25 cellular contexts compared by ENCODE assay signal in the genomic region with DNA sequence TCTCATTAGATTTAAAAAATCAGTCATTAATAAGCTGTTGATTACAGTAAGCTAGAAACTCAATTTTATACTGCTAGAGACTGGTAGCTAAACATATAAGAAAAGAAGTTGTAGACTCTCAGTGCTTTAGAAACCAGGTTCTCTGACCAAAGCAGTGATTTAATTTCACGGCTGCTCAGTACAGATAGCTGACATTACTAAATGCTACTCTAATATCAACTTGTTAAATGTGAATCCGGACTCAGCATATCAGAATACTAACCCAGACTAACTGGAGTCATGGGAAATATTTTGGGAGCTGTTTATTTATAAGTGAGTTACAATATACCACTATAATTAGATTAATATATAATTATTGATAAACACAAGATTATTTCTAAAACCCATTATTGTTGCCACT.
DNase-seq lines count a peak whose midpoint lies in the region; ATAC-seq and TF ChIP-seq lines count a peak whose summit lies in the region.
"Had no signal": no experiment of that assay in that cellular context is flagged by ENCODE, and none has a peak within 500 bp of the region (broad histone marks: within the 10 kb centered on the region; RNA-seq: fewer than 3 reads in every experiment).

No MANE protein-coding gene starts in this region.

- peaks cover 3% of the 10 kb centered on the region for H3K79me1 ChIP-seq in mesenchymal stem cell (replicated peaks; ENCODE audit: low read length, poor library complexity, severe bottlenecking)

- no peaks in the 10 kb centered on the region for H3K9me3 ChIP-seq in MG63
- H3K9me3 ChIP-seq in mesenchymal stem cell (ENCODE audit: control insufficient read depth, low read length) = no peaks in the 10 kb centered on the region
- H3K9me3 ChIP-seq: colonic mucosa, esophagus squamous epithelium, heart left ventricle, right lobe of liver had no signal

- no peak overlapping the region for H2AK5ac ChIP-seq in mesenchymal stem cell (ENCODE audit: low read length, severe bottlenecking)

- H3K4ac ChIP-seq in mesenchymal stem cell (ENCODE audit: low read depth in 1 of 2, low read length in 2 of 2) = no peak overlapping the region

- H4K91ac ChIP-seq in mesenchymal stem cell (ENCODE audit: low read length) = no peak overlapping the region

- no CpG with 5 or more reads among the region's 2 CpGs for WGBS in mesenchymal stem cell

- H2AFZ ChIP-seq in ACC112 (ENCODE audit: low read length, unreplicated experiment) (no peak overlapping the region), mesenchymal stem cell (ENCODE audit: low read depth, low read length) (no peak overlapping the region)

- peak overlapping the region; percentile 78 for H3K4me3 ChIP-seq in ACC112 (ENCODE audit: low read depth, low read length)
- peak overlapping the region; percentile 43 for H3K4me3 ChIP-seq in MG63
- H3K4me3 ChIP-seq in astrocyte of the spinal cord (ENCODE audit: low read depth, low read length) = peak overlapping the region; percentile 33
- no peak overlapping the region for H3K4me3 ChIP-seq in mesenchymal stem cell (ENCODE audit: insufficient read depth in 1 of 2, low read depth in 1 of 2, low read length in 2 of 2)
- H3K4me3 ChIP-seq: colonic mucosa, esophagus squamous epithelium, heart left ventricle, right lobe of liver had no signal

- peak overlapping the region; percentile 43 for H3K9ac ChIP-seq in mesenchymal stem cell (ENCODE audit: low read length)
- H3K9ac ChIP-seq: KMS-11 had no signal

- peaks cover 53% of the 10 kb centered on the region for H3K4me1 ChIP-seq in ACC112 (ENCODE audit: control insufficient read depth, insufficient read depth, low read length, unreplicated experiment)
- peaks cover 2% of the 10 kb centered on the region for H3K4me1 ChIP-seq in mesenchymal stem cell (ENCODE audit: control insufficient read depth, insufficient read depth, low read depth, low read length)
- H3K4me1 ChIP-seq: colonic mucosa, right lobe of liver had no signal

- no peak overlapping the region for H3K23ac ChIP-seq in mesenchymal stem cell (ENCODE audit: low read length in 2 of 2)

- H3K27me3 ChIP-seq in ACC112 (ENCODE audit: insufficient read depth, low read length) (no peaks in the 10 kb centered on the region), MG63 (no peaks in the 10 kb centered on the region), mesenchymal stem cell (ENCODE audit: control insufficient read depth in 1 of 2, insufficient read depth in 1 of 2, low read length in 2 of 2) (no peaks in the 10 kb centered on the region)
- H3K27me3 ChIP-seq: colonic mucosa, esophagus squamous epithelium, heart left ventricle, right lobe of liver had no signal

- H3K36me3 ChIP-seq in ACC112 (ENCODE audit: insufficient read depth, low read length) = no peaks in the 10 kb centered on the region
- H3K36me3 ChIP-seq in MG63 = no peaks in the 10 kb centered on the region
- no peaks in the 10 kb centered on the region for H3K36me3 ChIP-seq in mesenchymal stem cell (ENCODE audit: control insufficient read depth in 1 of 2, insufficient read depth in 2 of 2, low read depth in 1 of 2, low read length in 2 of 2)
- H3K36me3 ChIP-seq: colonic mucosa, esophagus squamous epithelium, heart left ventricle had no signal

- H4K8ac ChIP-seq in mesenchymal stem cell (ENCODE audit: low read length) = no peak overlapping the region

- H3K18ac ChIP-seq in mesenchymal stem cell (ENCODE audit: low read depth in 1 of 2, low read length in 2 of 2) = no peak overlapping the region

- H3K14ac ChIP-seq in mesenchymal stem cell (ENCODE audit: low read length in 2 of 2) = no peak overlapping the region

- peak overlapping the region; percentile 32; the same call in 1 of the 2 replicates for H3K27ac ChIP-seq in ACC112 (ENCODE audit: low read depth, low read length)
- H3K27ac ChIP-seq in mesenchymal stem cell (ENCODE audit: low read length, poor library complexity, severe bottlenecking) = no peak overlapping the region
- H3K27ac ChIP-seq: colonic mucosa, esophagus squamous epithelium, heart left ventricle, KMS-11, right lobe of liver had no signal

- H3K79me2 ChIP-seq in ACC112 (ENCODE audit: control insufficient read depth, insufficient read depth, low read length, unreplicated experiment) = peaks cover 80% of the 10 kb centered on the region

- TF ChIP-seq CTCF in astrocyte of the spinal cord (IDR thresholded peaks at IDR 0.05; ENCODE audit: low read depth, low read length) = no peak

- no peak overlapping the region for H2BK15ac ChIP-seq in mesenchymal stem cell (ENCODE audit: low read depth, poor library complexity, severe bottlenecking)

- H2BK120ac ChIP-seq in mesenchymal stem cell (ENCODE audit: low read depth, low read length) = no peak overlapping the region

- in situ Hi-C loops in astrocyte of the spinal cord (cut with HindIII; ENCODE audit: low sequenced_read_pairs) = no loop called here

- DNase-seq in MG63 = no peak
- DNase-seq in astrocyte of the spinal cord (ENCODE audit: low read depth, low spot score) = no peak
- DNase-seq in mesenchymal stem cell = no peak
- no peak for DNase-seq in activated CD4-positive, alpha-beta T cell treated with anti-CD3 and anti-CD28 coated beads for 1 hour
- DNase-seq in NCI-H146 (lab: John Stamatoyannopoulos, UW) = no peak
- DNase-seq in retina = no peak
- DNase-seq: activated CD4-positive, alpha-beta T cell treated with anti-CD3 and anti-CD28 coated beads, Interleukin-2, amount 10 ng/mL, durations not matched to agents 24 days and 14 days; activated CD8-positive, alpha-beta memory T cell treated with anti-CD3 and anti-CD28 coated beads, Interleukin-2, amount 10 ng/mL, durations not matched to agents 7 days and 5 days; CD4-positive, alpha-beta T cell; colonic mucosa; DMS 273 treated with DMSO at 0.1 percent for 48 hours; effector memory CD8-positive, alpha-beta T cell; esophagus squamous epithelium; heart left ventricle; left cardiac atrium; naive B cell; NCI-H1930; NCI-H2227 treated with DMSO at 0.1 percent for 48 hours; NCI-H748 treated with DMSO at 0.1 percent for 48 hours; right lobe of liver; SHP77; T-helper 1 cell had no signal

- H2BK12ac ChIP-seq in mesenchymal stem cell (ENCODE audit: low read length in 2 of 2) = no peak overlapping the region

- no peak overlapping the region for H3K4me2 ChIP-seq in mesenchymal stem cell (ENCODE audit: low read length, poor library complexity, severe bottlenecking)
- H3K4me2 ChIP-seq: KMS-11 had no signal

- no peak for ATAC-seq in GM18873 (IDR thresholded peaks at IDR 0.05; ENCODE audit: low FRiP score, unreplicated experiment)
- ATAC-seq: activated CD8-positive, alpha-beta memory T cell treated with anti-CD3 and anti-CD28 coated beads, Interleukin-2, amount 10 ng/mL, durations not matched to agents 7 days and 5 days; effector memory CD8-positive, alpha-beta T cell; heart left ventricle; left cardiac atrium; right lobe of liver had no signal

- H2BK5ac ChIP-seq in mesenchymal stem cell (ENCODE audit: low read depth, low read length, poor library complexity, severe bottlenecking) = no peak overlapping the region

Comparison
In these comparisons a context has a peak if more than half of its experiments do, and no peak if none do; other contexts are left out.
1. H3K4me3 ChIP-seq: peak in ACC112 (single experiment), MG63 (single experiment) and astrocyte of the spinal cord (single experiment); none in mesenchymal stem cell (0 of 2).